1 cellular context compared by ENCODE assay signal in genomic region chr1:46442317-46443161, GRCh38.
A peak's percentile ranks its signal among the peaks of the same experiment; 100 is the strongest.
TF ChIP-seq lines count a peak whose summit lies in the region.

No MANE protein-coding gene starts in this region.

TF ChIP-seq in HEK293, 187 proteins besides CTCF, POLR2A, EP300 and RAD21 (continued from another document and continues in another):
- TF ChIP-seq ZFP41 (tag by site-specific recombination; IDR thresholded peaks at IDR 0.05; ENCODE audit: borderline replicate concordance) (no peak), ZNF777 (tag by site-specific recombination; IDR thresholded peaks at IDR 0.05; ENCODE audit: borderline replicate concordance) (no peak), BCL11B (tag by site-specific recombination; IDR thresholded peaks at IDR 0.05; ENCODE audit: low read depth) (peak; percentile 61), ZNF24 (tag by site-specific recombination; IDR thresholded peaks at IDR 0.05) (0 out of 2 replicates have a peak, but pooled peaks have one; percentile 26), ZNF514 (tag by site-specific recombination; IDR thresholded peaks at IDR 0.05) (no peak), KLF10 (tag by site-specific recombination; IDR thresholded peaks at IDR 0.05) (no peak), ZFP3 (tag by site-specific recombination; IDR thresholded peaks at IDR 0.05; ENCODE audit: low read depth) (peak; percentile 45; the same call in 1 of the 2 replicates), ZNF558 (tag by site-specific recombination; IDR thresholded peaks at IDR 0.05) (no peak), KLF9 (tag by site-specific recombination; IDR thresholded peaks at IDR 0.05; ENCODE audit: low read depth) (no peak; the same call in 1 of the 2 replicates), PRDM1 (tag by site-specific recombination; IDR thresholded peaks at IDR 0.05) (peak; percentile 68), ZNF521 (tag by site-specific recombination; IDR thresholded peaks at IDR 0.05) (no peak), ZNF704 (tag by site-specific recombination; IDR thresholded peaks at IDR 0.05) (no peak), ZBTB17 (tag by site-specific recombination; IDR thresholded peaks at IDR 0.05) (peak; percentile 99), MEIS1 (CRISPR knock-in tag; IDR thresholded peaks at IDR 0.05; ENCODE audit: borderline replicate concordance) (no peak), BCL11A (tag by site-specific recombination; IDR thresholded peaks at IDR 0.05; ENCODE audit: low read depth) (peak; percentile 91), ZNF140 (tag by site-specific recombination; IDR thresholded peaks at IDR 0.05) (no peak), ZNF843 (tag by site-specific recombination; IDR thresholded peaks at IDR 0.05) (0 out of 2 replicates have a peak, but pooled peaks have one; percentile 29), ZBTB20 (tag by site-specific recombination; IDR thresholded peaks at IDR 0.05) (peak; percentile 100), ZNF654 (tag by site-specific recombination; IDR thresholded peaks at IDR 0.05; ENCODE audit: low read depth) (peak; percentile 53), EGR2 (tag by site-specific recombination; IDR thresholded peaks at IDR 0.05; ENCODE audit: low read depth) (peak; percentile 81), ZNF830 (tag by site-specific recombination; IDR thresholded peaks at IDR 0.05; ENCODE audit: low read depth) (no peak), ZSCAN30 (tag by site-specific recombination; IDR thresholded peaks at IDR 0.05) (peak; percentile 73; the same call in 1 of the 2 replicates), ZNF701 (tag by site-specific recombination; IDR thresholded peaks at IDR 0.05) (no peak), ZFHX2 (tag by site-specific recombination; conservative IDR thresholded peaks at IDR 0.05) (peak; percentile 77), ZNF221 (tag by site-specific recombination; IDR thresholded peaks at IDR 0.05; ENCODE audit: borderline replicate concordance) (no peak), ZNF10 (tag by site-specific recombination; IDR thresholded peaks at IDR 0.05) (no peak), ZNF768 (tag by site-specific recombination; IDR thresholded peaks at IDR 0.05) (no peak), ZNF335 (tag by site-specific recombination; conservative IDR thresholded peaks at IDR 0.05) (peak; percentile 64), PBX3 (CRISPR knock-in tag; IDR thresholded peaks at IDR 0.05) (0 out of 2 replicates have a peak, but pooled peaks have one; percentile 17), ZNF37A (tag by site-specific recombination; IDR thresholded peaks at IDR 0.05) (no peak), OSR2 (tag by site-specific recombination; IDR thresholded peaks at IDR 0.05) (no peak), ZBTB7A (tag by site-specific recombination; IDR thresholded peaks at IDR 0.05; ENCODE audit: low read depth) (no peak), ZNF776 (tag by site-specific recombination; IDR thresholded peaks at IDR 0.05; ENCODE audit: borderline replicate concordance) (no peak), AEBP2 (tag by site-specific recombination; IDR thresholded peaks at IDR 0.05; ENCODE audit: borderline replicate concordance) (no peak), ZNF791 (tag by site-specific recombination; IDR thresholded peaks at IDR 0.05) (no peak), BCL6B (tag by site-specific recombination; IDR thresholded peaks at IDR 0.05) (no peak), ZNF510 (tag by site-specific recombination; IDR thresholded peaks at IDR 0.05; ENCODE audit: insufficient replicate concordance) (no peak), ZNF394 (tag by site-specific recombination; IDR thresholded peaks at IDR 0.05; ENCODE audit: borderline replicate concordance) (peak; percentile 40; the same call in 1 of the 2 replicates), ZNF561 (tag by site-specific recombination; IDR thresholded peaks at IDR 0.05; ENCODE audit: borderline replicate concordance) (no peak; the same call in 1 of the 2 replicates), YY2 (tag by site-specific recombination; IDR thresholded peaks at IDR 0.05) (no peak), TSHZ1 (tag by site-specific recombination; IDR thresholded peaks at IDR 0.05; ENCODE audit: borderline replicate concordance) (no peak), ZFP37 (tag by site-specific recombination; IDR thresholded peaks at IDR 0.05) (no peak; the same call in 1 of the 2 replicates), SP7 (tag by site-specific recombination; IDR thresholded peaks at IDR 0.05) (peak; percentile 54; the same call in 1 of the 2 replicates), FEZF1 (tag by site-specific recombination; IDR thresholded peaks at IDR 0.05) (peak; percentile 80)
- TF ChIP-seq, protein P1, sequence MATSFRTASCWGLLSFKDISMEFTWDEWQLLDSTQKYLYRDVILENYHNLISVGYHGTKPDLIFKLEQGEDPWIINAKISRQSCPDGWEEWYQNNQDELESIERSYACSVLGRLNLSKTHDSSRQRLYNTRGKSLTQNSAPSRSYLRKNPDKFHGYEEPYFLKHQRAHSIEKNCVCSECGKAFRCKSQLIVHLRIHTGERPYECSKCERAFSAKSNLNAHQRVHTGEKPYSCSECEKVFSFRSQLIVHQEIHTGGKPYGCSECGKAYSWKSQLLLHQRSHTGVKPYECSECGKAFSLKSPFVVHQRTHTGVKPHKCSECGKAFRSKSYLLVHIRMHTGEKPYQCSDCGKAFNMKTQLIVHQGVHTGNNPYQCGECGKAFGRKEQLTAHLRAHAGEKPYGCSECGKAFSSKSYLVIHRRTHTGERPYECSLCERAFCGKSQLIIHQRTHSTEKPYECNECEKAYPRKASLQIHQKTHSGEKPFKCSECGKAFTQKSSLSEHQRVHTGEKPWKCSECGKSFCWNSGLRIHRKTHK (tag by site-specific recombination; IDR thresholded peaks at IDR 0.05) = no peak
- TF ChIP-seq, protein P2, sequence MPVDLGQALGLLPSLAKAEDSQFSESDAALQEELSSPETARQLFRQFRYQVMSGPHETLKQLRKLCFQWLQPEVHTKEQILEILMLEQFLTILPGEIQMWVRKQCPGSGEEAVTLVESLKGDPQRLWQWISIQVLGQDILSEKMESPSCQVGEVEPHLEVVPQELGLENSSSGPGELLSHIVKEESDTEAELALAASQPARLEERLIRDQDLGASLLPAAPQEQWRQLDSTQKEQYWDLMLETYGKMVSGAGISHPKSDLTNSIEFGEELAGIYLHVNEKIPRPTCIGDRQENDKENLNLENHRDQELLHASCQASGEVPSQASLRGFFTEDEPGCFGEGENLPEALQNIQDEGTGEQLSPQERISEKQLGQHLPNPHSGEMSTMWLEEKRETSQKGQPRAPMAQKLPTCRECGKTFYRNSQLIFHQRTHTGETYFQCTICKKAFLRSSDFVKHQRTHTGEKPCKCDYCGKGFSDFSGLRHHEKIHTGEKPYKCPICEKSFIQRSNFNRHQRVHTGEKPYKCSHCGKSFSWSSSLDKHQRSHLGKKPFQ (tag by site-specific recombination; IDR thresholded peaks at IDR 0.05) = no peak
- TF ChIP-seq, protein P3, sequence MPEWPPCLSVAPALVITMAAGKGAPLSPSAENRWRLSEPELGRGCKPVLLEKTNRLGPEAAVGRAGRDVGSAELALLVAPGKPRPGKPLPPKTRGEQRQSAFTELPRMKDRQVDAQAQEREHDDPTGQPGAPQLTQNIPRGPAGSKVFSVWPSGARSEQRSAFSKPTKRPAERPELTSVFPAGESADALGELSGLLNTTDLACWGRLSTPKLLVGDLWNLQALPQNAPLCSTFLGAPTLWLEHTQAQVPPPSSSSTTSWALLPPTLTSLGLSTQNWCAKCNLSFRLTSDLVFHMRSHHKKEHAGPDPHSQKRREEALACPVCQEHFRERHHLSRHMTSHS (tag by site-specific recombination; IDR thresholded peaks at IDR 0.05) = no peak
- TF ChIP-seq, protein P4, sequence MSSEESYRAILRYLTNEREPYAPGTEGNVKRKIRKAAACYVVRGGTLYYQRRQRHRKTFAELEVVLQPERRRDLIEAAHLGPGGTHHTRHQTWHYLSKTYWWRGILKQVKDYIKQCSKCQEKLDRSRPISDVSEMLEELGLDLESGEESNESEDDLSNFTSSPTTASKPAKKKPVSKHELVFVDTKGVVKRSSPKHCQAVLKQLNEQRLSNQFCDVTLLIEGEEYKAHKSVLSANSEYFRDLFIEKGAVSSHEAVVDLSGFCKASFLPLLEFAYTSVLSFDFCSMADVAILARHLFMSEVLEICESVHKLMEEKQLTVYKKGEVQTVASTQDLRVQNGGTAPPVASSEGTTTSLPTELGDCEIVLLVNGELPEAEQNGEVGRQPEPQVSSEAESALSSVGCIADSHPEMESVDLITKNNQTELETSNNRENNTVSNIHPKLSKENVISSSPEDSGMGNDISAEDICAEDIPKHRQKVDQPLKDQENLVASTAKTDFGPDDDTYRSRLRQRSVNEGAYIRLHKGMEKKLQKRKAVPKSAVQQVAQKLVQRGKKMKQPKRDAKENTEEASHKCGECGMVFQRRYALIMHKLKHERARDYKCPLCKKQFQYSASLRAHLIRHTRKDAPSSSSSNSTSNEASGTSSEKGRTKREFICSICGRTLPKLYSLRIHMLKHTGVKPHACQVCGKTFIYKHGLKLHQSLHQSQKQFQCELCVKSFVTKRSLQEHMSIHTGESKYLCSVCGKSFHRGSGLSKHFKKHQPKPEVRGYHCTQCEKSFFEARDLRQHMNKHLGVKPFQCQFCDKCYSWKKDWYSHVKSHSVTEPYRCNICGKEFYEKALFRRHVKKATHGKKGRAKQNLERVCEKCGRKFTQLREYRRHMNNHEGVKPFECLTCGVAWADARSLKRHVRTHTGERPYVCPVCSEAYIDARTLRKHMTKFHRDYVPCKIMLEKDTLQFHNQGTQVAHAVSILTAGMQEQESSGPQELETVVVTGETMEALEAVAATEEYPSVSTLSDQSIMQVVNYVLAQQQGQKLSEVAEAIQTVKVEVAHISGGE (tag by site-specific recombination; conservative IDR thresholded peaks at IDR 0.05; ENCODE audit: low read depth) = no peak
